Comparison of ENCODE assay signal across 1 cellular context in the genomic region with DNA sequence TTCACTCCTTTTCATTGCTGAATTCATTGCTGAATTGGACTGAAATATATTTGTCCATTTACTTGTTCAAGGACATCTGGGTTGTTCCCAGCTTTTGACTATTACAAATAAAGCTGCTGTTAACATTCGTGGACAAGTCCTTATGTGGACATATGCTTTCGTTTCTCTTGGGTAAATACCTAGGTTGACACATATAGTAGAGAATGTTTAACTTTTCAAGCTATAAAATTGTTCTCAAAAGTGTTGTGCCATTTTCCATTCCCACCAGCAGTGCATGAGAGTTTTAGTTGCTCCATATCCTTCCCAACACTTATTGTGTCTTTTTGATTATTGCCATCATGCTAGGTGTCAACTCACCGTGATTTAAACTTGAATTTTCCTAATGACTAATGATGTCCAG.
TF ChIP-seq lines count a peak whose summit lies in the region.

No MANE protein-coding gene starts in this region.

TF ChIP-seq in HepG2, 621 proteins besides CTCF, POLR2A, EP300 and RAD21 (continued from another document and continues in another):
- TF ChIP-seq ELF3 (CRISPR knock-in tag; IDR thresholded peaks at IDR 0.05) = peak; percentile 49; the same call in 1 of the 2 replicates
- no peak for TF ChIP-seq MED8 (CRISPR knock-in tag; IDR thresholded peaks at IDR 0.05; ENCODE audit: insufficient replicate concordance)
- TF ChIP-seq AHDC1 (CRISPR knock-in tag; IDR thresholded peaks at IDR 0.05; ENCODE audit: borderline replicate concordance) = peak; percentile 66; the same call in 1 of the 2 replicates
- TF ChIP-seq ZNF274 (CRISPR knock-in tag; IDR thresholded peaks at IDR 0.05) = no peak
- TF ChIP-seq KAT7 (CRISPR knock-in tag; IDR thresholded peaks at IDR 0.05; ENCODE audit: borderline replicate concordance) = no peak
- TF ChIP-seq, protein P1, sequence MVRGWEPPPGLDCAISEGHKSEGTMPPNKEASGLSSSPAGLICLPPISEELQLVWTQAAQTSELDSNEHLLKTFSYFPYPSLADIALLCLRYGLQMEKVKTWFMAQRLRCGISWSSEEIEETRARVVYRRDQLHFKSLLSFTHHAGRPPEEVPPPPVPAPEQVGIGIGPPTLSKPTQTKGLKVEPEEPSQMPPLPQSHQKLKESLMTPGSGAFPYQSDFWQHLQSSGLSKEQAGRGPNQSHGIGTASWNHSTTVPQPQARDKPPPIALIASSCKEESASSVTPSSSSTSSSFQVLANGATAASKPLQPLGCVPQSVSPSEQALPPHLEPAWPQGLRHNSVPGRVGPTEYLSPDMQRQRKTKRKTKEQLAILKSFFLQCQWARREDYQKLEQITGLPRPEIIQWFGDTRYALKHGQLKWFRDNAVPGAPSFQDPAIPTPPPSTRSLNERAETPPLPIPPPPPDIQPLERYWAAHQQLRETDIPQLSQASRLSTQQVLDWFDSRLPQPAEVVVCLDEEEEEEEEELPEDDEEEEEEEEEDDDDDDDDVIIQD (CRISPR knock-in tag; IDR thresholded peaks at IDR 0.05; ENCODE audit: low read depth) = peak; percentile 99
- TF ChIP-seq ZBTB20 (CRISPR knock-in tag; IDR thresholded peaks at IDR 0.05; ENCODE audit: borderline replicate concordance, low read depth) = peak; percentile 58; the same call in 1 of the 2 replicates
- TF ChIP-seq KMT2A (CRISPR knock-in tag; IDR thresholded peaks at IDR 0.05) = no peak
- no peak for TF ChIP-seq SIN3A (IDR thresholded peaks at IDR 0.05; ENCODE audit: borderline replicate concordance, low read depth, low read length)
- TF ChIP-seq GATAD2A (CRISPR knock-in tag; IDR thresholded peaks at IDR 0.05) = peak; percentile 78; the same call in 1 of the 2 replicates
- TF ChIP-seq NFKB2 (CRISPR knock-in tag; IDR thresholded peaks at IDR 0.05; ENCODE audit: borderline replicate concordance) = no peak
- TF ChIP-seq CREB1 (IDR thresholded peaks at IDR 0.05) = no peak
- TF ChIP-seq CREB1 (CRISPR knock-in tag; IDR thresholded peaks at IDR 0.05) = peak; percentile 39; the same call in 1 of the 2 replicates
- TF ChIP-seq PRMT3 (CRISPR knock-in tag; IDR thresholded peaks at IDR 0.05; ENCODE audit: borderline replicate concordance, low read depth) = no peak
- TF ChIP-seq ZFYVE20 (CRISPR knock-in tag; IDR thresholded peaks at IDR 0.05; ENCODE audit: borderline replicate concordance, low read depth) = no peak
- TF ChIP-seq SETDB1 (CRISPR knock-in tag; IDR thresholded peaks at IDR 0.05; ENCODE audit: borderline replicate concordance) = no peak
- TF ChIP-seq HNF1A (IDR thresholded peaks at IDR 0.05; ENCODE audit: low read depth) = peak; percentile 81
- TF ChIP-seq HNF1A (CRISPR knock-in tag; IDR thresholded peaks at IDR 0.05; ENCODE audit: borderline replicate concordance) = peak; percentile 88; the same call in 1 of the 2 replicates
- TF ChIP-seq ZNF740 (CRISPR knock-in tag; IDR thresholded peaks at IDR 0.05) = no peak
- no peak for TF ChIP-seq BRCA1 (CRISPR knock-in tag; IDR thresholded peaks at IDR 0.05)
- TF ChIP-seq SMC3 (IDR thresholded peaks at IDR 0.05; ENCODE audit: low read length) = no peak
- TF ChIP-seq ZNF563 (CRISPR knock-in tag; IDR thresholded peaks at IDR 0.05) = no peak
- no peak for TF ChIP-seq FOXO4 (CRISPR knock-in tag; conservative IDR thresholded peaks at IDR 0.05)
- peak; percentile 71 for TF ChIP-seq CEBPB (IDR thresholded peaks at IDR 0.05; ENCODE audit: borderline replicate concordance, low read depth, low read length)
- TF ChIP-seq RXRB (CRISPR knock-in tag; IDR thresholded peaks at IDR 0.05; ENCODE audit: borderline replicate concordance) = peak; percentile 49
- TF ChIP-seq, protein P2, sequence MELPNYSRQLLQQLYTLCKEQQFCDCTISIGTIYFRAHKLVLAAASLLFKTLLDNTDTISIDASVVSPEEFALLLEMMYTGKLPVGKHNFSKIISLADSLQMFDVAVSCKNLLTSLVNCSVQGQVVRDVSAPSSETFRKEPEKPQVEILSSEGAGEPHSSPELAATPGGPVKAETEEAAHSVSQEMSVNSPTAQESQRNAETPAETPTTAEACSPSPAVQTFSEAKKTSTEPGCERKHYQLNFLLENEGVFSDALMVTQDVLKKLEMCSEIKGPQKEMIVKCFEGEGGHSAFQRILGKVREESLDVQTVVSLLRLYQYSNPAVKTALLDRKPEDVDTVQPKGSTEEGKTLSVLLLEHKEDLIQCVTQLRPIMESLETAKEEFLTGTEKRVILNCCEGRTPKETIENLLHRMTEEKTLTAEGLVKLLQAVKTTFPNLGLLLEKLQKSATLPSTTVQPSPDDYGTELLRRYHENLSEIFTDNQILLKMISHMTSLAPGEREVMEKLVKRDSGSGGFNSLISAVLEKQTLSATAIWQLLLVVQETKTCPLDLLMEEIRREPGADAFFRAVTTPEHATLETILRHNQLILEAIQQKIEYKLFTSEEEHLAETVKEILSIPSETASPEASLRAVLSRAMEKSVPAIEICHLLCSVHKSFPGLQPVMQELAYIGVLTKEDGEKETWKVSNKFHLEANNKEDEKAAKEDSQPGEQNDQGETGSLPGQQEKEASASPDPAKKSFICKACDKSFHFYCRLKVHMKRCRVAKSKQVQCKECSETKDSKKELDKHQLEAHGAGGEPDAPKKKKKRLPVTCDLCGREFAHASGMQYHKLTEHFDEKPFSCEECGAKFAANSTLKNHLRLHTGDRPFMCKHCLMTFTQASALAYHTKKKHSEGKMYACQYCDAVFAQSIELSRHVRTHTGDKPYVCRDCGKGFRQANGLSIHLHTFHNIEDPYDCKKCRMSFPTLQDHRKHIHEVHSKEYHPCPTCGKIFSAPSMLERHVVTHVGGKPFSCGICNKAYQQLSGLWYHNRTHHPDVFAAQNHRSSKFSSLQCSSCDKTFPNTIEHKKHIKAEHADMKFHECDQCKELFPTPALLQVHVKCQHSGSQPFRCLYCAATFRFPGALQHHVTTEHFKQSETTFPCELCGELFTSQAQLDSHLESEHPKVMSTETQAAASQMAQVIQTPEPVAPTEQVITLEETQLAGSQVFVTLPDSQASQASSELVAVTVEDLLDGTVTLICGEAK (IDR thresholded peaks at IDR 0.05) = peak; percentile 70
- TF ChIP-seq, protein P2 (CRISPR knock-in tag; IDR thresholded peaks at IDR 0.05) = peak; percentile 84; the same call in 1 of the 2 replicates
- TF ChIP-seq, protein P3, sequence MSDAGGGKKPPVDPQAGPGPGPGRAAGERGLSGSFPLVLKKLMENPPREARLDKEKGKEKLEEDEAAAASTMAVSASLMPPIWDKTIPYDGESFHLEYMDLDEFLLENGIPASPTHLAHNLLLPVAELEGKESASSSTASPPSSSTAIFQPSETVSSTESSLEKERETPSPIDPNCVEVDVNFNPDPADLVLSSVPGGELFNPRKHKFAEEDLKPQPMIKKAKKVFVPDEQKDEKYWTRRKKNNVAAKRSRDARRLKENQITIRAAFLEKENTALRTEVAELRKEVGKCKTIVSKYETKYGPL (CRISPR knock-in tag; IDR thresholded peaks at IDR 0.05) = no peak
- TF ChIP-seq FOXP1 (IDR thresholded peaks at IDR 0.05) = no peak
- peak; percentile 72 for TF ChIP-seq FOXP1 (CRISPR knock-in tag; IDR thresholded peaks at IDR 0.05)
